ENCODE assay signal across 8 cellular contexts in the genomic region with DNA sequence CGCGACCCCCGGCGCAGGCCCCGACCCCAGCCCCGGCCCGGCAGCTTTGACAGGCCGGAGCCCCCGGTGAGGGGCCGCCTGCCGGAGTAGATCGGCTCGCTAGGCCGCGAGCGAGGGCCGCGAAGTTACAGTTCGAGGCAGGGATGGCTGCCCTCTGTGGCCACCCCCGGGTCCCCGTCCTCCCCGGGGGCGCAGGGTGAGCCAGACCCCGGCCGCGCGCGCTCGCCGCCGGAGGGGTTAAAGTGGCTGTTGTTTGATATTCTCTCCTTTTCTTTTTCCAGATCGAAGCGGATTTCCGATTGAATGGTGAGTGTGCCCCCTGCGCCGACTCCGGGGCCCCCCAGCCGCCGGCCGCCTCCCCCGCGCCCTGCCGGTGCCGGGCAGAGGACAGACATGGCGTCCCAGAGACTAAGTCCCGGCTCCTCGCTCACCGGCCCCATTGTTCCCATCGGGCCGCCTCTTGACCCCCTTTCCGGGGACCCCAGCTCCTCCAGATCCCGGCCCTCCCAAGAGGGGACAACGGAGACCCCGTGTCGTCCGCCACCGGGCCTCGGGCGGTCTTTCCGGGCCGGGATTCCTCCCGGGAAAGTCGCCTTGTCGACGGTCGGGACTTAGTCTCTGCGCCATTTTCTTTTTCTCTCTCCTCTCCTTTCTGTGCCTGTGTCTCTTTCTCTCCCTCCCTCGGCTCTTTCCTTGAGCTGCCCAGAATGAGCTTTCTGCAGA. TPM values are rescaled to one million over a fixed set of nuclear protein-coding genes. Genes with fewer than 3 reads are reported as not detected.
A peak's percentile ranks its signal among the peaks of the same experiment; 100 is the strongest.
DNase-seq lines count a peak whose midpoint lies in the region; ATAC-seq and TF ChIP-seq lines count a peak whose summit lies in the region.

No MANE protein-coding gene starts in this region.

- H3K4me1 ChIP-seq in HUES48 (ENCODE audit: control insufficient read depth, insufficient read depth, low read length): peaks cover 44% of the 10 kb centered on the region

- H3K27me3 Mint-ChIP-seq in CD4-positive, alpha-beta T cell: no peaks in the 10 kb centered on the region
- H3K27me3 Mint-ChIP-seq in T-helper 2 cell treated with Interferon-gamma antibody and Interleukin-4, amounts not matched to agents 5 μg/mL and 100 μg/mL, for 36 hours (ENCODE audit: low read depth): no peaks in the 10 kb centered on the region
- no peaks in the 10 kb centered on the region for H3K27me3 Mint-ChIP-seq in stimulated activated naive CD8-positive, alpha-beta T cell treated with anti-CD3 and anti-CD28 coated beads, Interleukin-15, Interleukin-2, amounts not matched to agents 100 ng/mL and 50 ng/mL, for 24 hours

- H3K36me3 Mint-ChIP-seq in CD4-positive, alpha-beta T cell (ENCODE audit: low read depth): peaks cover 53% of the 10 kb centered on the region
- peaks cover 41% of the 10 kb centered on the region for H3K36me3 Mint-ChIP-seq in T-helper 2 cell treated with Interferon-gamma antibody and Interleukin-4, amounts not matched to agents 5 μg/mL and 100 μg/mL, for 36 hours (ENCODE audit: low read depth)
- H3K36me3 Mint-ChIP-seq in stimulated activated naive CD8-positive, alpha-beta T cell treated with anti-CD3 and anti-CD28 coated beads, Interleukin-15, Interleukin-2, amounts not matched to agents 100 ng/mL and 50 ng/mL, for 24 hours (ENCODE audit: low read depth): peaks cover 42% of the 10 kb centered on the region

- no peaks in the 10 kb centered on the region for H3K27me3 ChIP-seq in CD4-positive, alpha-beta T cell (ENCODE audit: control insufficient read depth, insufficient read depth, low read length)
- peaks cover 44% of the 10 kb centered on the region for H3K27me3 ChIP-seq in HUES48 (ENCODE audit: control insufficient read depth, insufficient read depth, low read length)

- peaks cover 60% of the 10 kb centered on the region for H3K4me1 Mint-ChIP-seq in CD4-positive, alpha-beta T cell (ENCODE audit: low read depth)
- H3K4me1 Mint-ChIP-seq in T-helper 2 cell treated with Interferon-gamma antibody and Interleukin-4, amounts not matched to agents 5 μg/mL and 100 μg/mL, for 36 hours (ENCODE audit: low read depth): peaks cover 49% of the 10 kb centered on the region
- H3K4me1 Mint-ChIP-seq in stimulated activated naive CD8-positive, alpha-beta T cell treated with anti-CD3 and anti-CD28 coated beads, Interleukin-15, Interleukin-2, amounts not matched to agents 100 ng/mL and 50 ng/mL, for 24 hours (ENCODE audit: low read depth): peaks cover 56% of the 10 kb centered on the region

- no peak for TF ChIP-seq CTCF in CD4-positive, alpha-beta T cell (IDR thresholded peaks at IDR 0.05)

- peak in 9 of 10 experiments; percentile 7 to 44 (median 15) for DNase-seq in CD4-positive, alpha-beta T cell
- DNase-seq in T-helper 2 cell treated with Interferon-gamma antibody and Interleukin-4, amounts not matched to agents 5 μg/mL and 100 μg/mL, for 36 hours (ENCODE audit: low spot score): peak; percentile 46
- peak; percentile 30 for DNase-seq in central memory CD4-positive, alpha-beta T cell
- DNase-seq in left colon (peak; percentile 32 to 51), islet precursor cell (no peak)

- H3K9ac ChIP-seq in HUES48 (ENCODE audit: low read depth, low read length): peak overlapping the region; percentile 100

- CTCF ChIA-PET in CD4-positive, alpha-beta T cell (lab: Charles Lee): interaction anchor here (1.0 to 3.3 kb wide), 5 partner anchors 12 to 66 kb away, joined by 3 to 9 read pairs (median 4); no protein-coding TSS in a partner anchor

- intact Hi-C loops in CD4-positive, alpha-beta T cell (cut with DNase I, micrococcal nuclease): loop anchor here (2.0 to 5.0 kb wide), 7 partner anchors 17 to 663 kb away; partner anchors contain the start of genes CHD6 (in 1 of the 2) and ZHX3 (in 1 of the 2)
- intact Hi-C loops in left colon (cut with DNase I, micrococcal nuclease): no loop called here

- no peaks in the 10 kb centered on the region for H3K9me3 Mint-ChIP-seq in CD4-positive, alpha-beta T cell
- H3K9me3 Mint-ChIP-seq in T-helper 2 cell treated with Interferon-gamma antibody and Interleukin-4, amounts not matched to agents 5 μg/mL and 100 μg/mL, for 36 hours: no peaks in the 10 kb centered on the region
- no peaks in the 10 kb centered on the region for H3K9me3 Mint-ChIP-seq in stimulated activated naive CD8-positive, alpha-beta T cell treated with anti-CD3 and anti-CD28 coated beads, Interleukin-15, Interleukin-2, amounts not matched to agents 100 ng/mL and 50 ng/mL, for 24 hours

- POLR2A ChIA-PET in CD4-positive, alpha-beta T cell (lab: Charles Lee): interaction anchor here (0.8 to 2.4 kb wide), 7 partner anchors 9 to 58 kb away, joined by 3 to 11 read pairs (median 4); no protein-coding TSS in a partner anchor

- peaks cover 19% of the 10 kb centered on the region for H3K36me3 ChIP-seq in HUES48 (ENCODE audit: control insufficient read depth, insufficient read depth, low read length)

- H3K27ac Mint-ChIP-seq in CD4-positive, alpha-beta T cell: peak overlapping the region; percentile 98
- H3K27ac Mint-ChIP-seq in T-helper 2 cell treated with Interferon-gamma antibody and Interleukin-4, amounts not matched to agents 5 μg/mL and 100 μg/mL, for 36 hours: peak overlapping the region; percentile 92
- peak overlapping the region; percentile 91 for H3K27ac Mint-ChIP-seq in stimulated activated naive CD8-positive, alpha-beta T cell treated with anti-CD3 and anti-CD28 coated beads, Interleukin-15, Interleukin-2, amounts not matched to agents 100 ng/mL and 50 ng/mL, for 24 hours

- peak overlapping the region; percentile 93 for H3K27ac ChIP-seq in CD4-positive, alpha-beta T cell (ENCODE audit: low read depth, low read length)
- peak overlapping the region; percentile 81 for H3K27ac ChIP-seq in HUES48 (ENCODE audit: low read depth, low read length)

- ATAC-seq in CD4-positive, alpha-beta T cell (ENCODE audit: poor library complexity): no peak
- peak; percentile 4 for ATAC-seq in GM19467 (IDR thresholded peaks at IDR 0.05; ENCODE audit: unreplicated experiment)
- peak; percentile 41 for ATAC-seq in left colon

- H3K9me3 ChIP-seq in CD4-positive, alpha-beta T cell (ENCODE audit: control insufficient read depth, low read length): no peaks in the 10 kb centered on the region
- H3K9me3 ChIP-seq in HUES48 (ENCODE audit: control insufficient read depth, insufficient read depth, low read length): no peaks in the 10 kb centered on the region

- H3K4me3 Mint-ChIP-seq in CD4-positive, alpha-beta T cell: peak overlapping the region; percentile 91
- peak overlapping the region; percentile 87 for H3K4me3 Mint-ChIP-seq in T-helper 2 cell treated with Interferon-gamma antibody and Interleukin-4, amounts not matched to agents 5 μg/mL and 100 μg/mL, for 36 hours
- peak overlapping the region; percentile 91 for H3K4me3 Mint-ChIP-seq in stimulated activated naive CD8-positive, alpha-beta T cell treated with anti-CD3 and anti-CD28 coated beads, Interleukin-15, Interleukin-2, amounts not matched to agents 100 ng/mL and 50 ng/mL, for 24 hours

- peak overlapping the region; percentile 99 for H3K4me3 ChIP-seq in HUES48 (ENCODE audit: low read depth, low read length)

RNA-seq across cellular contexts. Expression of gene TOP1, which starts 0.7 kb away (rescaled TPM):
- total RNA-seq in CD4-positive, alpha-beta T cell: 10 to 100 TPM; 37.6 to 41.7 TPM
- 10 to 100 TPM; 64.3 to 65.7 TPM for total RNA-seq in left colon

Comparison
In these comparisons a context has a peak if more than half of its experiments do, and no peak if none do; other contexts are left out.
1. intact Hi-C loops: an anchor here in CD4-positive, alpha-beta T cell (2.0 to 5.0 kb wide); none called in left colon.